ENCODE assay signal across 28 cellular contexts in genomic region chr14:94974422-94974821, GRCh38.
"Had no signal": no experiment of that assay in that cellular context is flagged by ENCODE, and none has a peak within 500 bp of the region (broad histone marks: within the 10 kb centered on the region; RNA-seq: fewer than 3 reads in every experiment).

No MANE protein-coding gene starts in this region.

- H3K27ac ChIP-seq: adrenal gland, body of pancreas had no signal

- DNase-seq: activated CD4-positive, alpha-beta memory T cell treated with anti-CD3 and anti-CD28 coated beads for 36 hours; activated CD4-positive, alpha-beta T cell treated with anti-CD3 and anti-CD28 coated beads for 36 hours; activated CD4-positive, alpha-beta T cell treated with anti-CD3 and anti-CD28 coated beads, Interleukin-2, amount 10 ng/mL, durations not matched to agents 24 days and 14 days; activated CD4-positive, CD25-positive, alpha-beta regulatory T cell; activated CD4-positive, CD25-positive, alpha-beta regulatory T cell treated with anti-CD3 and anti-CD28 coated beads, Interleukin-2, amount 50 U/mL, for 72 hours; activated CD8-positive, alpha-beta memory T cell treated with anti-CD3 and anti-CD28 coated beads, Interleukin-2, amount 10 ng/mL, durations not matched to agents 7 days and 5 days; activated CD8-positive, alpha-beta memory T cell treated with anti-CD3 and anti-CD28 coated beads, Interleukin-2, amount 50 U/mL, for 4 hours; activated CD8-positive, alpha-beta T cell treated with anti-CD3 and anti-CD28 coated beads, Interleukin-2, amount 10 ng/mL, durations not matched to agents 7 days and 5 days; activated effector memory CD4-positive, alpha-beta T cell treated with anti-CD3 and anti-CD28 coated beads, Interleukin-2, amount 50 U/mL, for 16 hours; activated naive CD4-positive, alpha-beta T cell treated with anti-CD3 and anti-CD28 coated beads for 36 hours; activated naive CD8-positive, alpha-beta T cell treated with anti-CD3 and anti-CD28 coated beads for 36 hours; activated naive CD8-positive, alpha-beta T cell treated with anti-CD3 and anti-CD28 coated beads, Interleukin-2, amount 50 U/mL, for 24 hours; activated T-cell treated with anti-CD3 and anti-CD28 coated beads, Interleukin-2, amount 50 U/mL, for 1 hour; activated T-cell treated with anti-CD3 and anti-CD28 coated beads, Interleukin-2, amount 50 U/mL, for 48 hours; adrenal gland; amygdala; aorta; caudate nucleus; cortex of kidney; effector memory CD4-positive, alpha-beta T cell; endodermal cell; foreskin fibroblast; T-helper 2 cell had no signal

- H3K9me3 Mint-ChIP-seq: activated CD4-positive, alpha-beta T cell treated with anti-CD3 and anti-CD28 coated beads, Interleukin-2, amount 10 ng/mL, durations not matched to agents 24 days and 14 days; activated naive CD4-positive, alpha-beta T cell treated with anti-CD3 and anti-CD28 coated beads, Interleukin-2, amount 50 U/mL, for 24 hours; activated naive CD8-positive, alpha-beta T cell treated with anti-CD3 and anti-CD28 coated beads for 36 hours; activated naive CD8-positive, alpha-beta T cell treated with anti-CD3 and anti-CD28 coated beads, Interleukin-2, amount 50 U/mL, for 24 hours; activated T-helper 1 cell treated with anti-CD3 and anti-CD28 coated beads, Interleukin-12 subunit alpha, Interleukin-12 subunit beta, Interleukin-2, Interleukin-4 antibody, amounts not matched to agents 30 ng/mL and 10 ng/mL and 1 ng/mL, durations not matched to agents 14 hours and 24 hours and 36 hours; activated T-helper 2 cell treated with anti-CD3 and anti-CD28 coated beads, Interferon-gamma antibody, Interleukin-2, Interleukin-4, amounts not matched to agents 10 μg/mL and 5 μg/mL and 100 μg/mL, durations not matched to agents 14 hours and 24 hours and 36 hours had no signal

- H3K36me3 ChIP-seq: adrenal gland, gastrocnemius medialis had no signal

- H3K4me1 Mint-ChIP-seq: activated CD4-positive, alpha-beta T cell treated with anti-CD3 and anti-CD28 coated beads for 36 hours; activated CD4-positive, alpha-beta T cell treated with anti-CD3 and anti-CD28 coated beads, Interleukin-2, amount 10 ng/mL, durations not matched to agents 24 days and 14 days; activated CD8-positive, alpha-beta memory T cell treated with anti-CD3 and anti-CD28 coated beads, Interleukin-2, amount 10 ng/mL, durations not matched to agents 7 days and 5 days; activated naive CD4-positive, alpha-beta T cell treated with anti-CD3 and anti-CD28 coated beads, Interleukin-2, amount 50 U/mL, for 24 hours; activated naive CD8-positive, alpha-beta T cell treated with anti-CD3 and anti-CD28 coated beads for 36 hours; activated naive CD8-positive, alpha-beta T cell treated with anti-CD3 and anti-CD28 coated beads, Interleukin-2, amount 50 U/mL, for 24 hours had no signal

- H3K27ac Mint-ChIP-seq: activated CD4-positive, alpha-beta memory T cell treated with anti-CD3 and anti-CD28 coated beads for 36 hours; activated CD4-positive, alpha-beta T cell treated with anti-CD3 and anti-CD28 coated beads for 36 hours; activated CD4-positive, alpha-beta T cell treated with anti-CD3 and anti-CD28 coated beads, Interleukin-2, amount 10 ng/mL, durations not matched to agents 24 days and 14 days; activated CD8-positive, alpha-beta memory T cell treated with anti-CD3 and anti-CD28 coated beads, Interleukin-2, amount 10 ng/mL, durations not matched to agents 7 days and 5 days; activated CD8-positive, alpha-beta T cell treated with anti-CD3 and anti-CD28 coated beads, Interleukin-2, amount 10 ng/mL, durations not matched to agents 7 days and 5 days; activated naive CD4-positive, alpha-beta T cell treated with anti-CD3 and anti-CD28 coated beads for 36 hours; activated naive CD4-positive, alpha-beta T cell treated with anti-CD3 and anti-CD28 coated beads, Interleukin-2, amount 50 U/mL, for 24 hours; activated naive CD8-positive, alpha-beta T cell treated with anti-CD3 and anti-CD28 coated beads for 36 hours; activated naive CD8-positive, alpha-beta T cell treated with anti-CD3 and anti-CD28 coated beads, Interleukin-2, amount 50 U/mL, for 24 hours; activated T-helper 1 cell treated with anti-CD3 and anti-CD28 coated beads, Interleukin-12 subunit alpha, Interleukin-12 subunit beta, Interleukin-2, Interleukin-4 antibody, amounts not matched to agents 30 ng/mL and 10 ng/mL and 1 ng/mL, durations not matched to agents 14 hours and 24 hours and 36 hours; activated T-helper 2 cell treated with anti-CD3 and anti-CD28 coated beads, Interferon-gamma antibody, Interleukin-2, Interleukin-4, amounts not matched to agents 10 μg/mL and 5 μg/mL and 100 μg/mL, durations not matched to agents 14 hours and 24 hours and 36 hours; endodermal cell had no signal

- H3K9me3 ChIP-seq: adrenal gland, body of pancreas, gastrocnemius medialis had no signal

- H3K4me3 Mint-ChIP-seq: activated CD4-positive, alpha-beta memory T cell treated with anti-CD3 and anti-CD28 coated beads for 36 hours; activated CD4-positive, alpha-beta T cell treated with anti-CD3 and anti-CD28 coated beads for 36 hours; activated CD4-positive, alpha-beta T cell treated with anti-CD3 and anti-CD28 coated beads, Interleukin-2, amount 10 ng/mL, durations not matched to agents 24 days and 14 days; activated CD8-positive, alpha-beta memory T cell treated with anti-CD3 and anti-CD28 coated beads, Interleukin-2, amount 10 ng/mL, durations not matched to agents 7 days and 5 days; activated CD8-positive, alpha-beta T cell treated with anti-CD3 and anti-CD28 coated beads, Interleukin-2, amount 10 ng/mL, durations not matched to agents 7 days and 5 days; activated naive CD4-positive, alpha-beta T cell treated with anti-CD3 and anti-CD28 coated beads for 36 hours; activated naive CD4-positive, alpha-beta T cell treated with anti-CD3 and anti-CD28 coated beads, Interleukin-2, amount 50 U/mL, for 24 hours; activated naive CD8-positive, alpha-beta T cell treated with anti-CD3 and anti-CD28 coated beads for 36 hours; activated naive CD8-positive, alpha-beta T cell treated with anti-CD3 and anti-CD28 coated beads, Interleukin-2, amount 50 U/mL, for 24 hours; activated T-helper 1 cell treated with anti-CD3 and anti-CD28 coated beads, Interleukin-12 subunit alpha, Interleukin-12 subunit beta, Interleukin-2, Interleukin-4 antibody, amounts not matched to agents 30 ng/mL and 10 ng/mL and 1 ng/mL, durations not matched to agents 14 hours and 24 hours and 36 hours; endodermal cell had no signal

- H3K36me3 Mint-ChIP-seq: activated CD4-positive, alpha-beta memory T cell treated with anti-CD3 and anti-CD28 coated beads for 36 hours; activated CD8-positive, alpha-beta memory T cell treated with anti-CD3 and anti-CD28 coated beads, Interleukin-2, amount 10 ng/mL, durations not matched to agents 7 days and 5 days; activated naive CD4-positive, alpha-beta T cell treated with anti-CD3 and anti-CD28 coated beads, Interleukin-2, amount 50 U/mL, for 24 hours; activated naive CD8-positive, alpha-beta T cell treated with anti-CD3 and anti-CD28 coated beads for 36 hours had no signal

- H3K4me3 ChIP-seq: adrenal gland, body of pancreas, gastrocnemius medialis had no signal

- H3K27me3 ChIP-seq: adrenal gland, body of pancreas, gastrocnemius medialis had no signal

- H3K4me1 ChIP-seq: adrenal gland had no signal

- ATAC-seq: activated CD4-positive, alpha-beta T cell treated with anti-CD3 and anti-CD28 coated beads for 36 hours; activated CD8-positive, alpha-beta memory T cell treated with anti-CD3 and anti-CD28 coated beads, Interleukin-2, amount 10 ng/mL, durations not matched to agents 7 days and 5 days; activated CD8-positive, alpha-beta T cell treated with anti-CD3 and anti-CD28 coated beads, Interleukin-2, amount 10 ng/mL, durations not matched to agents 7 days and 5 days; activated naive CD8-positive, alpha-beta T cell treated with anti-CD3 and anti-CD28 coated beads, Interleukin-2, amount 50 U/mL, for 24 hours; body of pancreas had no signal
